36 cellular contexts compared by ENCODE assay signal in genomic region chrX:15574017-15574416, GRCh38. TPM values are rescaled to one million over a fixed set of nuclear protein-coding genes. Genes with fewer than 3 reads are reported as not detected.
"Had no signal": no experiment of that assay in that cellular context is flagged by ENCODE, and none has a peak within 500 bp of the region (broad histone marks: within the 10 kb centered on the region; RNA-seq: fewer than 3 reads in every experiment).

No MANE protein-coding gene starts in this region.

- H3K4me3 ChIP-seq: adrenal gland, body of pancreas, coronary artery, dorsolateral prefrontal cortex had no signal

- H3K4me3 Mint-ChIP-seq: activated B cell treated with CpG ODN at 0.5 μM for 24 hours; activated CD4-positive, alpha-beta memory T cell treated with anti-CD3 and anti-CD28 coated beads for 36 hours; activated CD4-positive, alpha-beta T cell treated with anti-CD3 and anti-CD28 coated beads, Interleukin-2, amount 10 ng/mL, durations not matched to agents 24 days and 14 days; activated CD8-positive, alpha-beta memory T cell treated with anti-CD3 and anti-CD28 coated beads, Interleukin-2, amount 10 ng/mL, durations not matched to agents 7 days and 5 days; activated CD8-positive, alpha-beta T cell treated with anti-CD3 and anti-CD28 coated beads, Interleukin-2, amount 10 ng/mL, durations not matched to agents 7 days and 5 days; activated naive CD4-positive, alpha-beta T cell treated with anti-CD3 and anti-CD28 coated beads for 36 hours; activated naive CD4-positive, alpha-beta T cell treated with anti-CD3 and anti-CD28 coated beads, Interleukin-2, amount 50 U/mL, for 24 hours; activated naive CD8-positive, alpha-beta T cell treated with anti-CD3 and anti-CD28 coated beads for 36 hours; activated naive CD8-positive, alpha-beta T cell treated with anti-CD3 and anti-CD28 coated beads, Interleukin-2, amount 50 U/mL, for 24 hours; activated T-helper 1 cell treated with anti-CD3 and anti-CD28 coated beads, Interleukin-12 subunit alpha, Interleukin-12 subunit beta, Interleukin-2, Interleukin-4 antibody, amounts not matched to agents 30 ng/mL and 10 ng/mL and 1 ng/mL, durations not matched to agents 14 hours and 24 hours and 36 hours; dendritic cell treated with granulocyte-macrophage colony-stimulating factor and Interleukin-4, amounts not matched to agents 40 ng/mL and 50 ng/mL, for 4 days; endodermal cell; T-helper 17 cell; T-helper 2 cell treated with Interferon-gamma antibody and Interleukin-4, amounts not matched to agents 5 μg/mL and 100 μg/mL, for 36 hours had no signal

- H3K36me3 Mint-ChIP-seq: activated CD4-positive, alpha-beta memory T cell treated with anti-CD3 and anti-CD28 coated beads for 36 hours; activated CD8-positive, alpha-beta memory T cell treated with anti-CD3 and anti-CD28 coated beads, Interleukin-2, amount 10 ng/mL, durations not matched to agents 7 days and 5 days; activated naive CD4-positive, alpha-beta T cell treated with anti-CD3 and anti-CD28 coated beads, Interleukin-2, amount 50 U/mL, for 24 hours; activated naive CD8-positive, alpha-beta T cell treated with anti-CD3 and anti-CD28 coated beads for 36 hours had no signal

- FAIRE-seq: frontal cortex had no signal

- H3K4me1 Mint-ChIP-seq: activated B cell treated with CpG ODN at 0.5 μM for 24 hours; activated CD4-positive, alpha-beta T cell treated with anti-CD3 and anti-CD28 coated beads, Interleukin-2, amount 10 ng/mL, durations not matched to agents 24 days and 14 days; activated CD8-positive, alpha-beta memory T cell treated with anti-CD3 and anti-CD28 coated beads, Interleukin-2, amount 10 ng/mL, durations not matched to agents 7 days and 5 days; activated naive CD4-positive, alpha-beta T cell treated with anti-CD3 and anti-CD28 coated beads, Interleukin-2, amount 50 U/mL, for 24 hours; activated naive CD8-positive, alpha-beta T cell treated with anti-CD3 and anti-CD28 coated beads for 36 hours; activated naive CD8-positive, alpha-beta T cell treated with anti-CD3 and anti-CD28 coated beads, Interleukin-2, amount 50 U/mL, for 24 hours; T-helper 17 cell had no signal

- H3K4me1 ChIP-seq: adrenal gland, body of pancreas had no signal

- H3K27ac ChIP-seq: adrenal gland, body of pancreas, coronary artery, dorsolateral prefrontal cortex, WERI-Rb-1 had no signal

- H3K36me3 ChIP-seq: adrenal gland, WERI-Rb-1 had no signal

- H3K27ac Mint-ChIP-seq: activated B cell treated with CpG ODN at 0.5 μM for 24 hours; activated CD4-positive, alpha-beta memory T cell treated with anti-CD3 and anti-CD28 coated beads for 36 hours; activated CD4-positive, alpha-beta T cell treated with anti-CD3 and anti-CD28 coated beads, Interleukin-2, amount 10 ng/mL, durations not matched to agents 24 days and 14 days; activated CD8-positive, alpha-beta memory T cell treated with anti-CD3 and anti-CD28 coated beads, Interleukin-2, amount 10 ng/mL, durations not matched to agents 7 days and 5 days; activated CD8-positive, alpha-beta T cell treated with anti-CD3 and anti-CD28 coated beads, Interleukin-2, amount 10 ng/mL, durations not matched to agents 7 days and 5 days; activated naive CD4-positive, alpha-beta T cell treated with anti-CD3 and anti-CD28 coated beads for 36 hours; activated naive CD4-positive, alpha-beta T cell treated with anti-CD3 and anti-CD28 coated beads, Interleukin-2, amount 50 U/mL, for 24 hours; activated naive CD8-positive, alpha-beta T cell treated with anti-CD3 and anti-CD28 coated beads for 36 hours; activated naive CD8-positive, alpha-beta T cell treated with anti-CD3 and anti-CD28 coated beads, Interleukin-2, amount 50 U/mL, for 24 hours; activated T-helper 1 cell treated with anti-CD3 and anti-CD28 coated beads, Interleukin-12 subunit alpha, Interleukin-12 subunit beta, Interleukin-2, Interleukin-4 antibody, amounts not matched to agents 30 ng/mL and 10 ng/mL and 1 ng/mL, durations not matched to agents 14 hours and 24 hours and 36 hours; activated T-helper 2 cell treated with anti-CD3 and anti-CD28 coated beads, Interferon-gamma antibody, Interleukin-2, Interleukin-4, amounts not matched to agents 10 μg/mL and 5 μg/mL and 100 μg/mL, durations not matched to agents 14 hours and 24 hours and 36 hours; dendritic cell treated with granulocyte-macrophage colony-stimulating factor and Interleukin-4, amounts not matched to agents 40 ng/mL and 50 ng/mL, for 4 days; endodermal cell; T-helper 17 cell; T-helper 2 cell treated with Interferon-gamma antibody and Interleukin-4, amounts not matched to agents 5 μg/mL and 100 μg/mL, for 36 hours had no signal

- DNase-seq: activated B cell treated with CpG ODN at 0.5 μM for 24 hours; activated CD4-positive, alpha-beta memory T cell treated with anti-CD3 and anti-CD28 coated beads for 36 hours; activated CD4-positive, alpha-beta T cell treated with anti-CD3 and anti-CD28 coated beads, Interleukin-2, amount 10 ng/mL, durations not matched to agents 24 days and 14 days; activated CD8-positive, alpha-beta memory T cell treated with anti-CD3 and anti-CD28 coated beads, Interleukin-2, amount 10 ng/mL, durations not matched to agents 7 days and 5 days; activated CD8-positive, alpha-beta memory T cell treated with anti-CD3 and anti-CD28 coated beads, Interleukin-2, amount 50 U/mL, for 4 hours; activated CD8-positive, alpha-beta T cell treated with anti-CD3 and anti-CD28 coated beads, Interleukin-2, amount 10 ng/mL, durations not matched to agents 7 days and 5 days; activated effector memory CD4-positive, alpha-beta T cell treated with anti-CD3 and anti-CD28 coated beads, Interleukin-2, amount 50 U/mL, for 16 hours; activated naive CD4-positive, alpha-beta T cell treated with anti-CD3 and anti-CD28 coated beads for 36 hours; activated naive CD8-positive, alpha-beta T cell treated with anti-CD3 and anti-CD28 coated beads for 36 hours; activated naive CD8-positive, alpha-beta T cell treated with anti-CD3 and anti-CD28 coated beads, Interleukin-2, amount 50 U/mL, for 24 hours; activated T-cell treated with anti-CD3 and anti-CD28 coated beads, Interleukin-2, amount 50 U/mL, for 1 hour; activated T-cell treated with anti-CD3 and anti-CD28 coated beads, Interleukin-2, amount 50 U/mL, for 48 hours; adrenal gland; amygdala; aorta; body of pancreas; caudate nucleus; cerebellar nuclear complex; dorsolateral prefrontal cortex; effector memory CD4-positive, alpha-beta T cell; endodermal cell; foreskin fibroblast; T-helper 1 cell; T-helper 17 cell; T1000; WERI-Rb-1 had no signal

- H3K9me3 Mint-ChIP-seq: activated B cell treated with CpG ODN at 0.5 μM for 24 hours; activated CD4-positive, alpha-beta memory T cell treated with anti-CD3 and anti-CD28 coated beads for 36 hours; activated CD4-positive, alpha-beta T cell treated with anti-CD3 and anti-CD28 coated beads, Interleukin-2, amount 10 ng/mL, durations not matched to agents 24 days and 14 days; activated naive CD4-positive, alpha-beta T cell treated with anti-CD3 and anti-CD28 coated beads for 36 hours; activated naive CD4-positive, alpha-beta T cell treated with anti-CD3 and anti-CD28 coated beads, Interleukin-2, amount 50 U/mL, for 24 hours; activated naive CD8-positive, alpha-beta T cell treated with anti-CD3 and anti-CD28 coated beads for 36 hours; activated naive CD8-positive, alpha-beta T cell treated with anti-CD3 and anti-CD28 coated beads, Interleukin-2, amount 50 U/mL, for 24 hours; activated T-helper 1 cell treated with anti-CD3 and anti-CD28 coated beads, Interleukin-12 subunit alpha, Interleukin-12 subunit beta, Interleukin-2, Interleukin-4 antibody, amounts not matched to agents 30 ng/mL and 10 ng/mL and 1 ng/mL, durations not matched to agents 14 hours and 24 hours and 36 hours; activated T-helper 2 cell treated with anti-CD3 and anti-CD28 coated beads, Interferon-gamma antibody, Interleukin-2, Interleukin-4, amounts not matched to agents 10 μg/mL and 5 μg/mL and 100 μg/mL, durations not matched to agents 14 hours and 24 hours and 36 hours; dendritic cell treated with granulocyte-macrophage colony-stimulating factor and Interleukin-4, amounts not matched to agents 40 ng/mL and 50 ng/mL, for 4 days; endodermal cell; T-helper 2 cell treated with Interferon-gamma antibody and Interleukin-4, amounts not matched to agents 5 μg/mL and 100 μg/mL, for 36 hours had no signal

- H3K9me3 ChIP-seq: adrenal gland, body of pancreas had no signal

- H3K27me3 Mint-ChIP-seq: activated B cell treated with CpG ODN at 0.5 μM for 24 hours; dendritic cell treated with granulocyte-macrophage colony-stimulating factor and Interleukin-4, amounts not matched to agents 40 ng/mL and 50 ng/mL, for 4 days had no signal

- H3K27me3 ChIP-seq: body of pancreas had no signal

- ATAC-seq: activated CD4-positive, CD25-positive, alpha-beta regulatory T cell treated with anti-CD3 and anti-CD28 coated beads, Interleukin-2, amount 50 U/mL, for 24 hours; activated CD8-positive, alpha-beta memory T cell treated with anti-CD3 and anti-CD28 coated beads, Interleukin-2, amount 10 ng/mL, durations not matched to agents 7 days and 5 days; activated CD8-positive, alpha-beta T cell treated with anti-CD3 and anti-CD28 coated beads, Interleukin-2, amount 10 ng/mL, durations not matched to agents 7 days and 5 days; activated naive CD8-positive, alpha-beta T cell treated with anti-CD3 and anti-CD28 coated beads, Interleukin-2, amount 50 U/mL, for 24 hours; body of pancreas; esophagus mucosa; T-helper 17 cell had no signal

RNA-seq across cellular contexts. Expression of gene ACE2, which starts 26.7 kb away (rescaled TPM):
- total RNA-seq: activated B cell treated with CpG ODN at 0.5 μM for 24 hours; activated CD4-positive, alpha-beta memory T cell treated with anti-CD3 and anti-CD28 coated beads for 36 hours; activated CD4-positive, alpha-beta T cell treated with anti-CD3 and anti-CD28 coated beads, Interleukin-2, amount 10 ng/mL, durations not matched to agents 24 days and 14 days; activated CD8-positive, alpha-beta memory T cell treated with anti-CD3 and anti-CD28 coated beads for 36 hours; activated CD8-positive, alpha-beta memory T cell treated with anti-CD3 and anti-CD28 coated beads, Interleukin-2, amount 10 ng/mL, durations not matched to agents 7 days and 5 days; activated CD8-positive, alpha-beta T cell treated with anti-CD3 and anti-CD28 coated beads, Interleukin-2, amount 10 ng/mL, durations not matched to agents 7 days and 5 days; activated naive CD4-positive, alpha-beta T cell treated with anti-CD3 and anti-CD28 coated beads for 36 hours; activated T-helper 2 cell treated with anti-CD3 and anti-CD28 coated beads, Interferon-gamma antibody, Interleukin-2, Interleukin-4, amounts not matched to agents 10 μg/mL and 5 μg/mL and 100 μg/mL, durations not matched to agents 14 hours and 24 hours and 36 hours; T-helper 17 cell had no signal
